1 cellular context compared by ENCODE assay signal in the genomic region with DNA sequence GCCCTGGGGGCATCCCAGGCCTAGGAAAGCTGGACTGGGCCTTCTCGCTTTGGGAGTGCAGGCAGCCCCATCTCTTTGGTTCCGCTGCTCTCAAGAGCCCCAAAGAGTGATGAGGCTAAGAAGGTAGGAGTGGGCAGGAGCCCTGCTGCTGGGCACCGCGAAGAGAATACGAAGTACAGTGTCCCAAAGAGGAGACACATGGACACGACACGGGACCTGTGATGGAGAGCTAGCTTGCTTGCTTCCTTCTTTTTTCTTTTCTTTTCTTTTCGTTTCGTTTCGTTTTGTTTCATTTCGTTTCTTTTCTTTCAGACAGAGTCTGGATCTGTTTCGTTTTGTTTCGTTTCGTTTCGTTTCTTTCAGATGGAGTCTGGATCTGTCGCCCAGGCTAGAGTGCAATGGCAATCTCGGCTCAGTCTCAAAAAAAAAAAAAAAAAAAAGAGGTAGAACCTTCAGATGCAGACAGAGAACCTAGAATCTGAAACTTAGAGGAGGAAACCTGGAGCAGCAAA.
TF ChIP-seq lines count a peak whose summit lies in the region.

No MANE protein-coding gene starts in this region.

TF ChIP-seq in GM12891, 5 proteins besides CTCF, POLR2A, EP300 and RAD21:
- no peak for TF ChIP-seq PAX5 (IDR thresholded peaks at IDR 0.05; ENCODE audit: insufficient read depth, low read length, severe bottlenecking)
- no peak for TF ChIP-seq POU2F2 (IDR thresholded peaks at IDR 0.05; ENCODE audit: low read depth, low read length)
- no peak for TF ChIP-seq POLR2AphosphoS5 (IDR thresholded peaks at IDR 0.05; ENCODE audit: low read depth, low read length)
- TF ChIP-seq TAF1 (IDR thresholded peaks at IDR 0.05; ENCODE audit: low read depth, low read length) = no peak
- TF ChIP-seq SPI1 (IDR thresholded peaks at IDR 0.05; ENCODE audit: low read depth, low read length) = no peak
